In the genomic region with DNA sequence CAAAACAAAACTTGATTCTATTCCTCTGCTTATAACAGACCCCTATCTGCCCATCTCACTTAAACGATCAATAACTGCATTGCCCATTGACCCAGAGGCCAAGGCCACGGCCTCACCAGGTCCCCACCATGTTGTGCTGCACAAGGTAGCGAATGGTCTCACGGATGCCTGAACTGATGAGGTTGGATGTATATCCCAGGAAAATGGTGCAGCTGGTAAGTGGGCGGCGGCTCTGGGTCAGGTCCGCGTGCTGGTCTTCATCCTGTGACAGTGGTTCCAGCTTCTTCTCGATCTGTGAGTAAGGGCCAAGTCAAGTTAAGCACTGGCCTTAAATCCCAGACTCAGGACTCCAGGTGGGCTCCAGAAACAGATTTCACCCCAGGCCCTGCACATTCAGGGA, we compare ENCODE assay signal across 1 cellular context.
TF ChIP-seq lines count a peak whose summit lies in the region.

No MANE protein-coding gene starts in this region.

TF ChIP-seq in HepG2, 621 proteins besides CTCF, POLR2A, EP300 and RAD21:
- no peak for TF ChIP-seq ISX (CRISPR knock-in tag; conservative IDR thresholded peaks at IDR 0.05)
- no peak for TF ChIP-seq ZNF720 (CRISPR knock-in tag; IDR thresholded peaks at IDR 0.05)
- TF ChIP-seq GZF1 (CRISPR knock-in tag; IDR thresholded peaks at IDR 0.05) = no peak
- TF ChIP-seq, protein P1, sequence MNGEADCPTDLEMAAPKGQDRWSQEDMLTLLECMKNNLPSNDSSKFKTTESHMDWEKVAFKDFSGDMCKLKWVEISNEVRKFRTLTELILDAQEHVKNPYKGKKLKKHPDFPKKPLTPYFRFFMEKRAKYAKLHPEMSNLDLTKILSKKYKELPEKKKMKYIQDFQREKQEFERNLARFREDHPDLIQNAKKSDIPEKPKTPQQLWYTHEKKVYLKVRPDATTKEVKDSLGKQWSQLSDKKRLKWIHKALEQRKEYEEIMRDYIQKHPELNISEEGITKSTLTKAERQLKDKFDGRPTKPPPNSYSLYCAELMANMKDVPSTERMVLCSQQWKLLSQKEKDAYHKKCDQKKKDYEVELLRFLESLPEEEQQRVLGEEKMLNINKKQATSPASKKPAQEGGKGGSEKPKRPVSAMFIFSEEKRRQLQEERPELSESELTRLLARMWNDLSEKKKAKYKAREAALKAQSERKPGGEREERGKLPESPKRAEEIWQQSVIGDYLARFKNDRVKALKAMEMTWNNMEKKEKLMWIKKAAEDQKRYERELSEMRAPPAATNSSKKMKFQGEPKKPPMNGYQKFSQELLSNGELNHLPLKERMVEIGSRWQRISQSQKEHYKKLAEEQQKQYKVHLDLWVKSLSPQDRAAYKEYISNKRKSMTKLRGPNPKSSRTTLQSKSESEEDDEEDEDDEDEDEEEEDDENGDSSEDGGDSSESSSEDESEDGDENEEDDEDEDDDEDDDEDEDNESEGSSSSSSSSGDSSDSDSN (CRISPR knock-in tag; IDR thresholded peaks at IDR 0.05) = no peak
- no peak for TF ChIP-seq ZNF468 (CRISPR knock-in tag; IDR thresholded peaks at IDR 0.05)
- no peak for TF ChIP-seq SMAD9 (CRISPR knock-in tag; IDR thresholded peaks at IDR 0.05)
- no peak for TF ChIP-seq CCDC6 (CRISPR knock-in tag; IDR thresholded peaks at IDR 0.05)
- TF ChIP-seq ZNF83 (CRISPR knock-in tag; IDR thresholded peaks at IDR 0.05; ENCODE audit: borderline replicate concordance) = no peak
- no peak for TF ChIP-seq PHF21A (CRISPR knock-in tag; IDR thresholded peaks at IDR 0.05)
- TF ChIP-seq ZNF644 (CRISPR knock-in tag; IDR thresholded peaks at IDR 0.05; ENCODE audit: low read depth) = no peak
- TF ChIP-seq ZNF282 (IDR thresholded peaks at IDR 0.05; ENCODE audit: partially characterized antibody) = no peak
- TF ChIP-seq, protein P2, sequence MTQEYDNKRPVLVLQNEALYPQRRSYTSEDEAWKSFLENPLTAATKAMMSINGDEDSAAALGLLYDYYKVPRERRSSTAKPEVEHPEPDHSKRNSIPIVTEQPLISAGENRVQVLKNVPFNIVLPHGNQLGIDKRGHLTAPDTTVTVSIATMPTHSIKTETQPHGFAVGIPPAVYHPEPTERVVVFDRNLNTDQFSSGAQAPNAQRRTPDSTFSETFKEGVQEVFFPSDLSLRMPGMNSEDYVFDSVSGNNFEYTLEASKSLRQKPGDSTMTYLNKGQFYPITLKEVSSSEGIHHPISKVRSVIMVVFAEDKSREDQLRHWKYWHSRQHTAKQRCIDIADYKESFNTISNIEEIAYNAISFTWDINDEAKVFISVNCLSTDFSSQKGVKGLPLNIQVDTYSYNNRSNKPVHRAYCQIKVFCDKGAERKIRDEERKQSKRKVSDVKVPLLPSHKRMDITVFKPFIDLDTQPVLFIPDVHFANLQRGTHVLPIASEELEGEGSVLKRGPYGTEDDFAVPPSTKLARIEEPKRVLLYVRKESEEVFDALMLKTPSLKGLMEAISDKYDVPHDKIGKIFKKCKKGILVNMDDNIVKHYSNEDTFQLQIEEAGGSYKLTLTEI (CRISPR knock-in tag; conservative IDR thresholded peaks at IDR 0.05) = no peak
- TF ChIP-seq MXD4 (CRISPR knock-in tag; IDR thresholded peaks at IDR 0.05) = no peak
- no peak for TF ChIP-seq ZNF274 (CRISPR knock-in tag; IDR thresholded peaks at IDR 0.05)
- TF ChIP-seq TGIF2 (CRISPR knock-in tag; IDR thresholded peaks at IDR 0.05) = no peak
- TF ChIP-seq MBNL3 (CRISPR knock-in tag; conservative IDR thresholded peaks at IDR 0.05) = no peak
- TF ChIP-seq, protein P3, sequence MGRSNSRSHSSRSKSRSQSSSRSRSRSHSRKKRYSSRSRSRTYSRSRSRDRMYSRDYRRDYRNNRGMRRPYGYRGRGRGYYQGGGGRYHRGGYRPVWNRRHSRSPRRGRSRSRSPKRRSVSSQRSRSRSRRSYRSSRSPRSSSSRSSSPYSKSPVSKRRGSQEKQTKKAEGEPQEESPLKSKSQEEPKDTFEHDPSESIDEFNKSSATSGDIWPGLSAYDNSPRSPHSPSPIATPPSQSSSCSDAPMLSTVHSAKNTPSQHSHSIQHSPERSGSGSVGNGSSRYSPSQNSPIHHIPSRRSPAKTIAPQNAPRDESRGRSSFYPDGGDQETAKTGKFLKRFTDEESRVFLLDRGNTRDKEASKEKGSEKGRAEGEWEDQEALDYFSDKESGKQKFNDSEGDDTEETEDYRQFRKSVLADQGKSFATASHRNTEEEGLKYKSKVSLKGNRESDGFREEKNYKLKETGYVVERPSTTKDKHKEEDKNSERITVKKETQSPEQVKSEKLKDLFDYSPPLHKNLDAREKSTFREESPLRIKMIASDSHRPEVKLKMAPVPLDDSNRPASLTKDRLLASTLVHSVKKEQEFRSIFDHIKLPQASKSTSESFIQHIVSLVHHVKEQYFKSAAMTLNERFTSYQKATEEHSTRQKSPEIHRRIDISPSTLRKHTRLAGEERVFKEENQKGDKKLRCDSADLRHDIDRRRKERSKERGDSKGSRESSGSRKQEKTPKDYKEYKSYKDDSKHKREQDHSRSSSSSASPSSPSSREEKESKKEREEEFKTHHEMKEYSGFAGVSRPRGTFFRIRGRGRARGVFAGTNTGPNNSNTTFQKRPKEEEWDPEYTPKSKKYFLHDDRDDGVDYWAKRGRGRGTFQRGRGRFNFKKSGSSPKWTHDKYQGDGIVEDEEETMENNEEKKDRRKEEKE (IDR thresholded peaks at IDR 0.05) = no peak
- TF ChIP-seq, protein P4, sequence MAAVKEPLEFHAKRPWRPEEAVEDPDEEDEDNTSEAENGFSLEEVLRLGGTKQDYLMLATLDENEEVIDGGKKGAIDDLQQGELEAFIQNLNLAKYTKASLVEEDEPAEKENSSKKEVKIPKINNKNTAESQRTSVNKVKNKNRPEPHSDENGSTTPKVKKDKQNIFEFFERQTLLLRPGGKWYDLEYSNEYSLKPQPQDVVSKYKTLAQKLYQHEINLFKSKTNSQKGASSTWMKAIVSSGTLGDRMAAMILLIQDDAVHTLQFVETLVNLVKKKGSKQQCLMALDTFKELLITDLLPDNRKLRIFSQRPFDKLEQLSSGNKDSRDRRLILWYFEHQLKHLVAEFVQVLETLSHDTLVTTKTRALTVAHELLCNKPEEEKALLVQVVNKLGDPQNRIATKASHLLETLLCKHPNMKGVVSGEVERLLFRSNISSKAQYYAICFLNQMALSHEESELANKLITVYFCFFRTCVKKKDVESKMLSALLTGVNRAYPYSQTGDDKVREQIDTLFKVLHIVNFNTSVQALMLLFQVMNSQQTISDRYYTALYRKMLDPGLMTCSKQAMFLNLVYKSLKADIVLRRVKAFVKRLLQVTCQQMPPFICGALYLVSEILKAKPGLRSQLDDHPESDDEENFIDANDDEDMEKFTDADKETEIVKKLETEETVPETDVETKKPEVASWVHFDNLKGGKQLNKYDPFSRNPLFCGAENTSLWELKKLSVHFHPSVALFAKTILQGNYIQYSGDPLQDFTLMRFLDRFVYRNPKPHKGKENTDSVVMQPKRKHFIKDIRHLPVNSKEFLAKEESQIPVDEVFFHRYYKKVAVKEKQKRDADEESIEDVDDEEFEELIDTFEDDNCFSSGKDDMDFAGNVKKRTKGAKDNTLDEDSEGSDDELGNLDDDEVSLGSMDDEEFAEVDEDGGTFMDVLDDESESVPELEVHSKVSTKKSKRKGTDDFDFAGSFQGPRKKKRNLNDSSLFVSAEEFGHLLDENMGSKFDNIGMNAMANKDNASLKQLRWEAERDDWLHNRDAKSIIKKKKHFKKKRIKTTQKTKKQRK (IDR thresholded peaks at IDR 0.05; ENCODE audit: low read length) = no peak
- TF ChIP-seq YEATS4 (CRISPR knock-in tag; IDR thresholded peaks at IDR 0.05; ENCODE audit: borderline replicate concordance) = no peak
